In genomic region chr12:27015730-27016076, GRCh38 we compare ENCODE assay signal across 8 cellular contexts. TPM values are rescaled to one million over a fixed set of nuclear protein-coding genes. Genes with fewer than 3 reads are reported as not detected.
DNase-seq lines count a peak whose midpoint lies in the region; ATAC-seq and TF ChIP-seq lines count a peak whose summit lies in the region.

No MANE protein-coding gene starts in this region.

- H3K9me3 ChIP-seq in neural cell (ENCODE audit: low read length) (no peaks in the 10 kb centered on the region), testis (no peaks in the 10 kb centered on the region)

- in situ Hi-C loops in GM13976 (cut with MboI; ENCODE audit: low sequenced_read_pairs, unreplicated experiment), result no loop called here

- TF ChIP-seq POLR2A in testis (IDR thresholded peaks at IDR 0.05), result no peak

- H3K36me3 ChIP-seq in neural cell (ENCODE audit: insufficient read depth, low read length) (no peaks in the 10 kb centered on the region), testis (ENCODE audit: low read depth, missing control alignments) (no peaks in the 10 kb centered on the region)

- H3K4me3 ChIP-seq in neural cell (ENCODE audit: low read length) (no peak overlapping the region), testis (no peak overlapping the region)

- no peaks in the 10 kb centered on the region for H3K9me3 Mint-ChIP-seq in central memory CD8-positive, alpha-beta T cell

- intact Hi-C loops in testis (cut with DNase I; ENCODE audit: low total_unique reads), result no loop called here

- no peak overlapping the region for H3K9ac ChIP-seq in neural cell (ENCODE audit: low read length)

- H3K9me2 ChIP-seq in neural cell (ENCODE audit: insufficient read depth, low read length), result no peaks in the 10 kb centered on the region

- H3K27me3 ChIP-seq in neural cell (ENCODE audit: insufficient read depth, low read depth, low read length) (no peaks in the 10 kb centered on the region), testis (no peaks in the 10 kb centered on the region)

- ATAC-seq in central memory CD8-positive, alpha-beta T cell (replicated peaks; ENCODE audit: extremely low read depth, poor library complexity, severe bottlenecking), result no peak
- ATAC-seq in HG03342 (IDR thresholded peaks at IDR 0.05; ENCODE audit: unreplicated experiment) (no peak), HG02870 (IDR thresholded peaks at IDR 0.05; ENCODE audit: unreplicated experiment) (no peak)

- no peak overlapping the region for H2AFZ ChIP-seq in neural cell (ENCODE audit: low read depth, low read length)

- TF ChIP-seq EP300 in neural cell (conservative IDR thresholded peaks at IDR 0.05; ENCODE audit: poor library complexity, severe bottlenecking), result no peak

- no peak overlapping the region for H3K4me2 ChIP-seq in neural cell (ENCODE audit: low read length)

- H3F3A ChIP-seq in neural cell (ENCODE audit: insufficient read depth, low read length, poor library complexity, severe bottlenecking), result peaks cover 4% of the 10 kb centered on the region

- no peaks in the 10 kb centered on the region for H3K27me3 Mint-ChIP-seq in central memory CD8-positive, alpha-beta T cell

- TF ChIP-seq CTCF in GM13976 (IDR thresholded peaks at IDR 0.05; ENCODE audit: borderline replicate concordance, control extremely low read depth, extremely low read depth, insufficient read depth, missing control alignments), result no peak
- TF ChIP-seq CTCF in neural cell (IDR thresholded peaks at IDR 0.05; ENCODE audit: poor library complexity, severe bottlenecking), result peak; percentile 57
- TF ChIP-seq CTCF in testis (IDR thresholded peaks at IDR 0.05), result peak in 1 of 3 experiments; percentile 42

- peak overlapping the region; percentile 88 for H3K27ac Mint-ChIP-seq in central memory CD8-positive, alpha-beta T cell (ENCODE audit: low read depth)

- H3K36me3 Mint-ChIP-seq in central memory CD8-positive, alpha-beta T cell (ENCODE audit: insufficient read depth), result peaks cover 8% of the 10 kb centered on the region

- H3K79me2 ChIP-seq in neural cell (replicated peaks; ENCODE audit: insufficient read depth, low read length), result no peaks in the 10 kb centered on the region

- peak; percentile 28 for DNase-seq in AG20443 (ENCODE audit: low spot score)
- DNase-seq in GM13976 (ENCODE audit: low spot score), result peak; percentile 34
- peak; percentile 48 for DNase-seq in NOMO-1 treated with dmso at 0.1 percent for 144 hours (lab: John Stamatoyannopoulos, UW; ENCODE audit: unreplicated experiment)
- DNase-seq in central memory CD8-positive, alpha-beta T cell (ENCODE audit: low spot score in 2 of 2), result no peak
- DNase-seq in testis, result no peak

- peak; percentile 22 for TF ChIP-seq RAD21 in neural cell (conservative IDR thresholded peaks at IDR 0.05)

- no peak overlapping the region for H3K27ac ChIP-seq in neural cell (ENCODE audit: low read length)
- peak overlapping the region in 1 of 2 donors; percentile 95 for H3K27ac ChIP-seq in testis

- H3K4me1 ChIP-seq in testis, result peaks cover 43% of the 10 kb centered on the region

- H3K4me1 Mint-ChIP-seq in central memory CD8-positive, alpha-beta T cell, result peaks cover 37% of the 10 kb centered on the region

- H4K20me1 ChIP-seq in neural cell (ENCODE audit: insufficient read depth), result no peaks in the 10 kb centered on the region

- 33 to 35% methylated on average over 2 of the region's 2 CpGs for WGBS in testis, 2 donors

- H3K4me3 Mint-ChIP-seq in central memory CD8-positive, alpha-beta T cell, result no peak overlapping the region

TF ChIP-seq in neural cell, 6 proteins besides CTCF, POLR2A, EP300 and RAD21:
- TF ChIP-seq MXI1 (conservative IDR thresholded peaks at IDR 0.05; ENCODE audit: poor library complexity, severe bottlenecking), result no peak
- TF ChIP-seq TAF1 (IDR thresholded peaks at IDR 0.05; ENCODE audit: low read depth), result no peak
- no peak for TF ChIP-seq POLR2AphosphoS5 (IDR thresholded peaks at IDR 0.05)
- TF ChIP-seq EZH2 (IDR thresholded peaks at IDR 0.05; ENCODE audit: borderline replicate concordance, insufficient read depth, low read length, poor library complexity, severe bottlenecking), result no peak
- peak; percentile 55 for TF ChIP-seq SMC3 (conservative IDR thresholded peaks at IDR 0.05; ENCODE audit: poor library complexity)
- TF ChIP-seq REST (IDR thresholded peaks at IDR 0.05; ENCODE audit: borderline replicate concordance), result no peak
TF ChIP-seq in neural cell: peak in this region for 1.

RNA-seq across cellular contexts. Expression of gene TM7SF3, which starts 1.5 kb away (rescaled TPM):
- polyA plus RNA-seq in neural cell (30.0 and 51.0 TPM in 2 replicates), testis (ENCODE audit: insufficient read depth, low read depth, low replicate concordance) (73.1 TPM)
- polyA minus RNA-seq in neural cell, result 48.0 and 54.0 TPM in 2 replicates
- total RNA-seq in testis, result 10 to 100 TPM; 64.4 to 69.6 TPM

RNA-seq across cellular contexts. Expression of gene MED21, which starts 6.7 kb away (rescaled TPM):
- polyA plus RNA-seq in neural cell (62.6 and 72.2 TPM in 2 replicates), testis (ENCODE audit: insufficient read depth, low read depth, low replicate concordance) (65.4 TPM)
- polyA minus RNA-seq in neural cell, result 127 and 136 TPM in 2 replicates
- total RNA-seq in testis, result 10 to 100 TPM; 72.5 to 83.2 TPM

Comparison
In these comparisons a context has a peak if more than half of its experiments do, and no peak if none do; other contexts are left out.
1. DNase-seq: peak in AG20443 (single experiment), GM13976 (single experiment) and NOMO-1 treated with dmso at 0.1 percent for 144 hours (single experiment); none in central memory CD8-positive, alpha-beta T cell (0 of 2) and testis (single experiment).